17 cellular contexts compared by ENCODE assay signal in the genomic region with DNA sequence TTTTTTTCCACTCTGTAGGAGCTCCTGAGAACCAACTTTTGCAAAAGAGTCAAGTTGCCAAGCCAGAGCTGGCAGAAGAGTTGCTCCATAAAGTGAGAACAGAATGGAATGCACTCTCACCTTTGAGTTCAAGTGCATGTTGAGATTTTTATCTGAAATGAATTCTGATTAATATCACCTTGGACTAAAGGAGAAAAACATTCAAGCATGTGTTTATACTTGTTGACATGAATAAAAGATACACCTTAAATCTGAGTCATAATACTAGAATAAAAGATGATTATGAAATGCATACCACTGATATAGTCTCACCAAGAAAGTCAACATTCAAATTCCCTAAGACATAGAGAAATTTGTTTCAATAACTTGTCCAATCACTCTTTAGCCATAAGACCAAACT.
"Had no signal": no experiment of that assay in that cellular context is flagged by ENCODE, and none has a peak within 500 bp of the region (broad histone marks: within the 10 kb centered on the region; RNA-seq: fewer than 3 reads in every experiment).

No MANE protein-coding gene starts in this region.

- H3K79me2 ChIP-seq: hepatocyte had no signal

- H3K9me3 ChIP-seq: mucosa of descending colon, uterus had no signal

- H3K4me1 Mint-ChIP-seq: naive thymus-derived CD8-positive, alpha-beta T cell had no signal

- DNase-seq: cortex of kidney; dorsolateral prefrontal cortex; effector CD8-positive, alpha-beta T cell; foreskin melanocyte; head of caudate nucleus; kidney glomerular epithelial cell; mucosa of descending colon; naive thymus-derived CD8-positive, alpha-beta T cell; posterior cingulate gyrus; right cardiac atrium; stimulated activated CD4-positive, alpha-beta T cell treated with anti-CD3 and anti-CD28 coated beads, Interleukin-2, amount 100 ng/mL, for 48 hours; stimulated activated naive CD4-positive, alpha-beta T cell treated with Interleukin-2 at 50 U/mL for 16 hours; trophoblast cell; uterus had no signal

- H3K4me3 ChIP-seq: dorsolateral prefrontal cortex, hepatocyte, mucosa of descending colon, smooth muscle cell, uterus had no signal

- H2AFZ ChIP-seq: hepatocyte had no signal

- H3K4me1 ChIP-seq: uterus had no signal

- H3K9me3 Mint-ChIP-seq: naive thymus-derived CD8-positive, alpha-beta T cell had no signal

- H3K4me3 Mint-ChIP-seq: naive thymus-derived CD8-positive, alpha-beta T cell; neural crest cell had no signal

- H3K27ac Mint-ChIP-seq: naive thymus-derived CD8-positive, alpha-beta T cell had no signal

- ATAC-seq: mucosa of descending colon; naive thymus-derived CD8-positive, alpha-beta T cell; right cardiac atrium had no signal

- H3K36me3 ChIP-seq: uterus had no signal

- H3K4me2 ChIP-seq: hepatocyte, smooth muscle cell had no signal

- H3K27ac ChIP-seq: dorsolateral prefrontal cortex, hepatocyte, uterus had no signal

- H3K27me3 ChIP-seq: hepatocyte, uterus had no signal
